In genomic region chr10:60351191-60351853, GRCh38 we compare ENCODE assay signal across 1 cellular context.
TF ChIP-seq lines count a peak whose summit lies in the region.

No MANE protein-coding gene starts in this region.

TF ChIP-seq in WTC11, 78 proteins besides CTCF, POLR2A, EP300 and RAD21 (continued from another document):
- TF ChIP-seq HMGXB4 (CRISPR knock-in tag; IDR thresholded peaks at IDR 0.05) = no peak
- no peak for TF ChIP-seq USF2 (CRISPR knock-in tag; IDR thresholded peaks at IDR 0.05)
- TF ChIP-seq, protein P1, sequence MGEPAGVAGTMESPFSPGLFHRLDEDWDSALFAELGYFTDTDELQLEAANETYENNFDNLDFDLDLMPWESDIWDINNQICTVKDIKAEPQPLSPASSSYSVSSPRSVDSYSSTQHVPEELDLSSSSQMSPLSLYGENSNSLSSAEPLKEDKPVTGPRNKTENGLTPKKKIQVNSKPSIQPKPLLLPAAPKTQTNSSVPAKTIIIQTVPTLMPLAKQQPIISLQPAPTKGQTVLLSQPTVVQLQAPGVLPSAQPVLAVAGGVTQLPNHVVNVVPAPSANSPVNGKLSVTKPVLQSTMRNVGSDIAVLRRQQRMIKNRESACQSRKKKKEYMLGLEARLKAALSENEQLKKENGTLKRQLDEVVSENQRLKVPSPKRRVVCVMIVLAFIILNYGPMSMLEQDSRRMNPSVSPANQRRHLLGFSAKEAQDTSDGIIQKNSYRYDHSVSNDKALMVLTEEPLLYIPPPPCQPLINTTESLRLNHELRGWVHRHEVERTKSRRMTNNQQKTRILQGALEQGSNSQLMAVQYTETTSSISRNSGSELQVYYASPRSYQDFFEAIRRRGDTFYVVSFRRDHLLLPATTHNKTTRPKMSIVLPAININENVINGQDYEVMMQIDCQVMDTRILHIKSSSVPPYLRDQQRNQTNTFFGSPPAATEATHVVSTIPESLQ (CRISPR knock-in tag; IDR thresholded peaks at IDR 0.05) = no peak
- TF ChIP-seq PRRX2 (CRISPR knock-in tag; IDR thresholded peaks at IDR 0.05) = no peak
